ENCODE assay signal across 8 cellular contexts in the genomic region with DNA sequence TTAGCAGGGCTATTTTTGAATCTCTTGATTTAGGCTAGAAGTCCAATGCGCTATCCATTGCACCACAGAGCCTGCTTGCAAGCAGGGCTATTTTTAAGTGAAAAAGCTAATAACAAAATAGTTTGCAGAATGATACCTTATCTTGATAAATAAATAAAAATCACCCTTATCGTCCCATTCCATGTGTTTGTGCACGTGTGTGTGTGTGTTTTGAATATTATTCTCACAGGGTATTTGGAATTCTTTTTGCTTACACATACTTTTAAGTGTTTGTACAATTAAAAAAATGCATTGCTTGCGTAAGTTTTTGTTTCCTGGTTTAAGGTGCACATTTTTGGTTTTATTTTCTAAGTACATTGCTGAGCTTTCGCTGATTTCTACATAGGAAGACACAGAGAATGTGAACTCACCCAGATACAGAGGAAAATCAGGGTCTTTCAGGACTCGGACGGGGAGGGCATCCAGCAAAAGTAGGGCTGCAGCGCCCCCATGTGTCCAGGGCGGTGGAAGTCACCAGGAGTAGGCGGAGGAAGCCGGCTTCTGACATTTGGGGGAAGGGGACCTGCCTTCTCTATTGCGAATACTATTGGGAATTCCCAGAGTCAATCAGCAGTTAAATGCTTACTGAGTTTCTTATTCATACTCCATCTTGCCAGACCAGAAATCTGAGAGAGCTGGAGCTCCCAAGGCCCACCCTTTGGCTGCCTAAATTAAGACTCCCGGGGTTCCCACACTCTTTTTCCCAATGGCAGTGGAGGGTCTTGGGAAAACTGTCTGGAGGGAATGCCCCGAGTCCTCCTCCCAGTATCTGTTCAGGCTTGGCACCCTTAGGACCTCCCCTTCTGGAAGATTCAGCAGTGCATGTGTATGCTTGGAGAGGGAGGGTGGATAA. TPM values are rescaled to one million over a fixed set of nuclear protein-coding genes. Genes with fewer than 3 reads are reported as not detected.
A peak's percentile ranks its signal among the peaks of the same experiment; 100 is the strongest.
DNase-seq lines count a peak whose midpoint lies in the region; ATAC-seq, FAIRE-seq and TF ChIP-seq lines count a peak whose summit lies in the region.

No MANE protein-coding gene starts in this region.

- FAIRE-seq in GM12892 (lab: Jason Lieb, UNC) = peak; percentile 95

- DNase-seq in GM12892 (ENCODE audit: insufficient read length) (peak; percentile 42), NCI-H748 (lab: John Stamatoyannopoulos, UW; ENCODE audit: unreplicated experiment) (peak; percentile 81), medulla oblongata (ENCODE audit: extremely low spot score) (peak; percentile 88)
- DNase-seq in activated CD8-positive, alpha-beta memory T cell treated with anti-CD3 and anti-CD28 coated beads for 1 hour (ENCODE audit: extremely low read depth in 1 of 2, low read depth in 1 of 2) = peak; percentile 68 to 83
- peak; percentile 86 for DNase-seq in effector CD4-positive, alpha-beta T cell
- peak; percentile 85 for DNase-seq in stimulated activated CD8-positive, alpha-beta memory T cell treated with anti-CD3 and anti-CD28 coated beads, Interleukin-12 subunit alpha, Interleukin-12 subunit beta, amount 100 ng/mL, for 1 hour (ENCODE audit: low read depth)

- peak; percentile 51 for ATAC-seq in HG03196 (IDR thresholded peaks at IDR 0.05; ENCODE audit: unreplicated experiment)
- no peak for ATAC-seq in HG03457 (IDR thresholded peaks at IDR 0.05; ENCODE audit: unreplicated experiment)

- TF ChIP-seq POLR2A in GM12892 (IDR thresholded peaks at IDR 0.05; ENCODE audit: low read depth, low read length) = no peak

RNA-seq across cellular contexts. Expression of a gene that starts 27.2 kb away (rescaled TPM):
- polyA plus RNA-seq in GM12892 (2012; ENCODE audit: missing spikeins) = 0.06 TPM
